ENCODE assay signal across 14 cellular contexts in the genomic region with DNA sequence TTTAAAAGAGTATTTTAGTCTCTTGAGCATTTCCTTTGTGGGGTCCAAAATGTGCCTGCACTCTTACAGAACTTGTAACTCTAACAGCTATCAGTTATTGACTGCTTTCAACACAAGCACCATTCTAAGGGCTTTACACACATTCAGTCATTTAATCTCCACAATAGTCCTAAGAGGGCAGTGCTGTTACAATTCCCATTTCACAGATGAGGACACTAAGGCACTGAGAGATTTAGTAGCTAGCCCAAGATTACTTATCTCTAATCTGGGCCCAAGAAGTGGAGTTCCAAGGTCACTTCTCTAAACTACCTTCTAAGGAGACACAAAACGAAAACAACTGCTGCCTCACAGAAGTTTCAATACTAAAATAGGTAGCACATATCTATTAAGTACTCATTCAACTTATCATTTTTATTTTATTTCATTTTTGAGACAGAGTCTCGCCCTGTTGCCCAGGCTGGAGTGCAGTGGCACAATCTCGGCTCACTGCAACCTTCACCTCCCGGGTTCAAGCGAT.
A peak's percentile ranks its signal among the peaks of the same experiment; 100 is the strongest.
DNase-seq lines count a peak whose midpoint lies in the region; ATAC-seq and TF ChIP-seq lines count a peak whose summit lies in the region.
"Had no signal": no experiment of that assay in that cellular context is flagged by ENCODE, and none has a peak within 500 bp of the region (broad histone marks: within the 10 kb centered on the region; RNA-seq: fewer than 3 reads in every experiment).

No MANE protein-coding gene starts in this region.

- TF ChIP-seq CTCF in GM12865 (IDR thresholded peaks at IDR 0.05; ENCODE audit: insufficient read depth, low read depth, low read length, missing control alignments) (no peak), hepatocyte (IDR thresholded peaks at IDR 0.05; ENCODE audit: poor library complexity) (no peak)

- 95% methylated on average over 5 of the region's 5 CpGs for WGBS in hepatocyte (ENCODE audit: low lambda C conversion rate, missing lambda C conversion rate)

- no peak overlapping the region for H3K4me3 ChIP-seq in GM12865 (ENCODE audit: low read depth, low read length)
- H3K4me3 ChIP-seq in hepatocyte: no peak overlapping the region

- no peaks in the 10 kb centered on the region for H3K4me1 Mint-ChIP-seq in activated naive CD4-positive, alpha-beta T cell treated with anti-CD3 and anti-CD28 coated beads, Interleukin-2, amount 10 ng/mL, durations not matched to agents 7 days and 5 days
- H3K4me1 Mint-ChIP-seq: CD4-positive, alpha-beta memory T cell had no signal

- no peaks in the 10 kb centered on the region for H3K9me2 ChIP-seq in hepatocyte (replicated peaks; ENCODE audit: insufficient read depth)

- H3K27ac ChIP-seq in hepatocyte: no peak overlapping the region

- peak; percentile 38 for ATAC-seq in GM19328 (IDR thresholded peaks at IDR 0.05; ENCODE audit: unreplicated experiment)
- peak; percentile 45 for ATAC-seq in HG02623 (IDR thresholded peaks at IDR 0.05; ENCODE audit: unreplicated experiment)
- ATAC-seq in HG03280 (IDR thresholded peaks at IDR 0.05; ENCODE audit: unreplicated experiment): peak; percentile 79
- ATAC-seq: stimulated activated naive CD8-positive, alpha-beta T cell treated with anti-CD3 and anti-CD28 coated beads, Interleukin-15, amount 100 ng/mL, for 72 hours had no signal

- H2AFZ ChIP-seq in hepatocyte: no peak overlapping the region

- CTCF ChIA-PET in activated naive CD4-positive, alpha-beta T cell treated with anti-CD3 and anti-CD28 coated beads, Interleukin-2, amount 10 ng/mL, durations not matched to agents 7 days and 5 days (lab: Charles Lee): no interaction called here

- no peaks in the 10 kb centered on the region for H3K36me3 Mint-ChIP-seq in activated naive CD4-positive, alpha-beta T cell treated with anti-CD3 and anti-CD28 coated beads, Interleukin-2, amount 10 ng/mL, durations not matched to agents 7 days and 5 days
- H3K36me3 Mint-ChIP-seq: activated naive CD8-positive, alpha-beta T cell; CD4-positive, alpha-beta memory T cell had no signal

- H3K4me2 ChIP-seq in hepatocyte: no peak overlapping the region

- H3K9me3 Mint-ChIP-seq in activated naive CD4-positive, alpha-beta T cell treated with anti-CD3 and anti-CD28 coated beads, Interleukin-2, amount 10 ng/mL, durations not matched to agents 7 days and 5 days: no peaks in the 10 kb centered on the region
- H3K9me3 Mint-ChIP-seq: CD4-positive, alpha-beta memory T cell; stimulated activated naive CD8-positive, alpha-beta T cell treated with anti-CD3 and anti-CD28 coated beads, Interleukin-15, amount 100 ng/mL, for 72 hours had no signal

- no peak overlapping the region for H3K27ac Mint-ChIP-seq in activated naive CD4-positive, alpha-beta T cell treated with anti-CD3 and anti-CD28 coated beads, Interleukin-2, amount 10 ng/mL, durations not matched to agents 7 days and 5 days
- H3K27ac Mint-ChIP-seq: activated naive CD8-positive, alpha-beta T cell; CD4-positive, alpha-beta memory T cell; stimulated activated naive CD8-positive, alpha-beta T cell treated with anti-CD3 and anti-CD28 coated beads, Interleukin-15, amount 100 ng/mL, for 72 hours had no signal

- no peaks in the 10 kb centered on the region for H3K27me3 Mint-ChIP-seq in activated naive CD4-positive, alpha-beta T cell treated with anti-CD3 and anti-CD28 coated beads, Interleukin-2, amount 10 ng/mL, durations not matched to agents 7 days and 5 days
- H3K27me3 Mint-ChIP-seq: activated naive CD8-positive, alpha-beta T cell; CD4-positive, alpha-beta memory T cell; stimulated activated naive CD8-positive, alpha-beta T cell treated with anti-CD3 and anti-CD28 coated beads, Interleukin-15, amount 100 ng/mL, for 72 hours had no signal

- H3K9me3 ChIP-seq in hepatocyte (ENCODE audit: low read depth): no peaks in the 10 kb centered on the region

- H3K36me3 ChIP-seq in hepatocyte (replicated peaks; ENCODE audit: insufficient read depth, low read depth): no peaks in the 10 kb centered on the region

- no peaks in the 10 kb centered on the region for H3K79me2 ChIP-seq in hepatocyte

- H3K27me3 ChIP-seq in hepatocyte: no peaks in the 10 kb centered on the region

- H3K4me1 ChIP-seq in hepatocyte (ENCODE audit: insufficient read depth): no peaks in the 10 kb centered on the region

- DNase-seq in GM12865 (ENCODE audit: low read depth): peak; percentile 35
- no peak for DNase-seq in HT-29 (ENCODE audit: low spot score)
- DNase-seq in hepatocyte (ENCODE audit: low spot score): no peak
- no peak for DNase-seq in activated naive CD4-positive, alpha-beta T cell treated with anti-CD3 and anti-CD28 coated beads, Interleukin-2, amount 10 ng/mL, durations not matched to agents 7 days and 5 days
- no peak for DNase-seq in activated effector memory CD4-positive, alpha-beta T cell treated with anti-CD3 and anti-CD28 coated beads, Interleukin-2, amount 50 U/mL, for 16 hours
- DNase-seq: CD4-positive, alpha-beta memory T cell; effector CD4-positive, alpha-beta T cell; GOT3; NCI-H2081; stimulated activated naive CD8-positive, alpha-beta T cell treated with anti-CD3 and anti-CD28 coated beads, Interleukin-15, amount 100 ng/mL, for 72 hours had no signal

- no peak overlapping the region for H3K4me3 Mint-ChIP-seq in activated naive CD4-positive, alpha-beta T cell treated with anti-CD3 and anti-CD28 coated beads, Interleukin-2, amount 10 ng/mL, durations not matched to agents 7 days and 5 days
- H3K4me3 Mint-ChIP-seq: activated naive CD8-positive, alpha-beta T cell; CD4-positive, alpha-beta memory T cell; stimulated activated naive CD8-positive, alpha-beta T cell treated with anti-CD3 and anti-CD28 coated beads, Interleukin-15, amount 100 ng/mL, for 72 hours had no signal

- H4K20me1 ChIP-seq in hepatocyte (ENCODE audit: insufficient read depth, poor library complexity, severe bottlenecking): no peaks in the 10 kb centered on the region
